In genomic region chr10:9045311-9045710, GRCh38 we compare ENCODE assay signal across 5 cellular contexts.
"Had no signal": no experiment of that assay in that cellular context is flagged by ENCODE, and none has a peak within 500 bp of the region (broad histone marks: within the 10 kb centered on the region; RNA-seq: fewer than 3 reads in every experiment).

No MANE protein-coding gene starts in this region.

- ATAC-seq: GM23338, HepG2 had no signal

- DNase-seq: H9, HCEC 1CT, KBM-7 had no signal
